1 cellular context compared by ENCODE assay signal in genomic region chr13:93338906-93339305, GRCh38.
TF ChIP-seq lines count a peak whose summit lies in the region.

No MANE protein-coding gene starts in this region.

TF ChIP-seq in IMR-90, 13 proteins besides CTCF, POLR2A, EP300 and RAD21 (continued from another document):
- TF ChIP-seq USF2 (IDR thresholded peaks at IDR 0.05; ENCODE audit: low read depth, low read length) = no peak
- no peak for TF ChIP-seq RCOR1 (IDR thresholded peaks at IDR 0.05; ENCODE audit: insufficient replicate concordance, low read length)
- no peak for TF ChIP-seq NFE2L2 (IDR thresholded peaks at IDR 0.05; ENCODE audit: low read depth, low read length)
- TF ChIP-seq RFX5 (IDR thresholded peaks at IDR 0.05; ENCODE audit: low read depth, low read length) = no peak
- TF ChIP-seq CHD1 (IDR thresholded peaks at IDR 0.05; ENCODE audit: low read depth, low read length) = no peak
- TF ChIP-seq MXI1 (IDR thresholded peaks at IDR 0.05; ENCODE audit: borderline replicate concordance, low read depth, low read length) = no peak
